ENCODE assay signal across 28 cellular contexts in the genomic region with DNA sequence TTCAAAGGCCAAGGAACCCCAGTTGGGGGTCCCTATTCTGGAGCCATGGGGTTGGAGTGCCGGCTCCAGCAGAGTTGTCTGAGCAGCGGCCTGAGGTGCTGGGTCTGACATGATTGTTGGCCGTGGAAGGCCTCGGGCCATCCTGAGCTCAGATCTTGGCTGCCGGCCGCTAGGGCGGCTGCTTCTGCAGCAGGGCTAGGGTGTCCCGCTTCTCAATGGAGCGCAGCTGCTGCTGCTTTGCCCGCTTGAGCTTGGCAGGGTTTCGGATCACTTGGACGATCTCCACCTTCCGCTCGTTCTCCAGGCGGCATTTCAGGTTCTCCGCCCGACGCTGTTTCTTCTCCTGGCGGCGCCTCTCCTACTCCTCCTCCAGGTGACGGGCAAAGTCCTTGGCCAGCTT.
"Had no signal": no experiment of that assay in that cellular context is flagged by ENCODE, and none has a peak within 500 bp of the region (broad histone marks: within the 10 kb centered on the region; RNA-seq: fewer than 3 reads in every experiment).

No MANE protein-coding gene starts in this region.

- H3K4me3 ChIP-seq: ascending aorta, body of pancreas, MG63, SJSA1 had no signal

- H3K27ac ChIP-seq: ascending aorta, body of pancreas, KMS-11, SJSA1 had no signal

- H3K9me3 ChIP-seq: body of pancreas, SJSA1 had no signal

- DNase-seq: activated B cell treated with CpG ODN at 0.5 μM for 24 hours; activated CD4-positive, alpha-beta T cell treated with anti-CD3 and anti-CD28 coated beads for 1 hour; activated CD4-positive, alpha-beta T cell treated with anti-CD3 and anti-CD28 coated beads, Interleukin-2, amount 10 ng/mL, durations not matched to agents 24 days and 14 days; activated CD4-positive, alpha-beta T cell treated with anti-CD3 and anti-CD28 coated beads, Interleukin-2, amount 50 U/mL, for 48 hours; activated CD8-positive, alpha-beta memory T cell treated with anti-CD3 and anti-CD28 coated beads, Interleukin-2, amount 10 ng/mL, durations not matched to agents 7 days and 5 days; activated effector memory CD4-positive, alpha-beta T cell treated with anti-CD3 and anti-CD28 coated beads, Interleukin-2, amount 50 U/mL, for 16 hours; activated naive CD4-positive, alpha-beta T cell treated with Interleukin-2 at 50 U/mL for 16 hours; activated naive CD8-positive, alpha-beta T cell treated with anti-CD3 and anti-CD28 coated beads, Interleukin-2, amount 50 U/mL, for 24 hours; activated T-cell treated with anti-CD3 and anti-CD28 coated beads, Interleukin-2, amount 50 U/mL, for 24 hours; amniotic stem cell; body of pancreas; MG63; MV-4-11; NCI-H1092 treated with DMSO at 0.1 percent for 48 hours; NCI-H1417 treated with DMSO at 0.1 percent for 48 hours; NCI-H1694; NCI-H2081; NCI-H510A; SHP77; SW 1271 had no signal

- H3K4me2 ChIP-seq: KMS-11 had no signal

- H3K27me3 ChIP-seq: ascending aorta, body of pancreas, MG63 had no signal

- H3K36me3 ChIP-seq: ascending aorta, MG63, SJSA1 had no signal

- H3K4me1 ChIP-seq: ascending aorta, body of pancreas, SJSA1 had no signal

- ATAC-seq: activated CD8-positive, alpha-beta memory T cell treated with anti-CD3 and anti-CD28 coated beads, Interleukin-2, amount 10 ng/mL, durations not matched to agents 7 days and 5 days; activated naive CD4-positive, alpha-beta T cell treated with anti-CD3 and anti-CD28 coated beads, Interleukin-2, amount 50 U/mL, for 72 hours; activated naive CD8-positive, alpha-beta T cell treated with anti-CD3 and anti-CD28 coated beads, Interleukin-2, amount 50 U/mL, for 24 hours; body of pancreas; SK-N-SH treated with all-trans-retinoic acid at 6 μM for 48 hours had no signal

- H3K9me3 Mint-ChIP-seq: activated CD4-positive, alpha-beta T cell treated with anti-CD3 and anti-CD28 coated beads, Interleukin-2, amount 10 ng/mL, durations not matched to agents 24 days and 14 days; activated T-helper 1 cell treated with anti-CD3 and anti-CD28 coated beads, Interleukin-12 subunit alpha, Interleukin-12 subunit beta, Interleukin-2, Interleukin-4 antibody, amounts not matched to agents 30 ng/mL and 10 ng/mL and 1 ng/mL, durations not matched to agents 14 hours and 24 hours and 36 hours; central memory CD8-positive, alpha-beta T cell; T-helper 2 cell treated with Interferon-gamma antibody and Interleukin-4, amounts not matched to agents 5 μg/mL and 100 μg/mL, for 36 hours had no signal

- H3K27ac Mint-ChIP-seq: activated B cell treated with CpG ODN at 0.5 μM for 24 hours; activated CD4-positive, alpha-beta T cell treated with anti-CD3 and anti-CD28 coated beads, Interleukin-2, amount 10 ng/mL, durations not matched to agents 24 days and 14 days; activated CD8-positive, alpha-beta memory T cell treated with anti-CD3 and anti-CD28 coated beads, Interleukin-2, amount 10 ng/mL, durations not matched to agents 7 days and 5 days; activated naive CD4-positive, alpha-beta T cell treated with anti-CD3 and anti-CD28 coated beads, Interleukin-2, amount 50 U/mL, for 72 hours; activated naive CD8-positive, alpha-beta T cell treated with anti-CD3 and anti-CD28 coated beads, Interleukin-2, amount 50 U/mL, for 24 hours; activated T-cell treated with anti-CD3 and anti-CD28 coated beads, Interleukin-2, amount 50 U/mL, for 24 hours; activated T-helper 1 cell treated with anti-CD3 and anti-CD28 coated beads, Interleukin-12 subunit alpha, Interleukin-12 subunit beta, Interleukin-2, Interleukin-4 antibody, amounts not matched to agents 30 ng/mL and 10 ng/mL and 1 ng/mL, durations not matched to agents 14 hours and 24 hours and 36 hours; T-helper 2 cell treated with Interferon-gamma antibody and Interleukin-4, amounts not matched to agents 5 μg/mL and 100 μg/mL, for 36 hours had no signal

- H3K36me3 Mint-ChIP-seq: activated CD8-positive, alpha-beta memory T cell treated with anti-CD3 and anti-CD28 coated beads, Interleukin-2, amount 10 ng/mL, durations not matched to agents 7 days and 5 days had no signal

- H3K27me3 Mint-ChIP-seq: activated CD4-positive, alpha-beta T cell treated with anti-CD3 and anti-CD28 coated beads, Interleukin-2, amount 10 ng/mL, durations not matched to agents 24 days and 14 days had no signal

- H3K4me1 Mint-ChIP-seq: activated B cell treated with CpG ODN at 0.5 μM for 24 hours; activated CD4-positive, alpha-beta T cell treated with anti-CD3 and anti-CD28 coated beads, Interleukin-2, amount 10 ng/mL, durations not matched to agents 24 days and 14 days; activated CD8-positive, alpha-beta memory T cell treated with anti-CD3 and anti-CD28 coated beads, Interleukin-2, amount 10 ng/mL, durations not matched to agents 7 days and 5 days; activated naive CD8-positive, alpha-beta T cell treated with anti-CD3 and anti-CD28 coated beads, Interleukin-2, amount 50 U/mL, for 24 hours; central memory CD8-positive, alpha-beta T cell had no signal

- H3K4me3 Mint-ChIP-seq: activated B cell treated with CpG ODN at 0.5 μM for 24 hours; activated CD4-positive, alpha-beta T cell treated with anti-CD3 and anti-CD28 coated beads, Interleukin-2, amount 10 ng/mL, durations not matched to agents 24 days and 14 days; activated CD8-positive, alpha-beta memory T cell treated with anti-CD3 and anti-CD28 coated beads, Interleukin-2, amount 10 ng/mL, durations not matched to agents 7 days and 5 days; activated naive CD8-positive, alpha-beta T cell treated with anti-CD3 and anti-CD28 coated beads, Interleukin-2, amount 50 U/mL, for 24 hours; activated T-cell treated with anti-CD3 and anti-CD28 coated beads, Interleukin-2, amount 50 U/mL, for 24 hours; activated T-helper 1 cell treated with anti-CD3 and anti-CD28 coated beads, Interleukin-12 subunit alpha, Interleukin-12 subunit beta, Interleukin-2, Interleukin-4 antibody, amounts not matched to agents 30 ng/mL and 10 ng/mL and 1 ng/mL, durations not matched to agents 14 hours and 24 hours and 36 hours; central memory CD8-positive, alpha-beta T cell; T-helper 2 cell treated with Interferon-gamma antibody and Interleukin-4, amounts not matched to agents 5 μg/mL and 100 μg/mL, for 36 hours had no signal
